ENCODE assay signal across 15 cellular contexts in genomic region chr5:11733840-11734192, GRCh38.
DNase-seq lines count a peak whose midpoint lies in the region; ATAC-seq, FAIRE-seq and TF ChIP-seq lines count a peak whose summit lies in the region.
"Had no signal": no experiment of that assay in that cellular context is flagged by ENCODE, and none has a peak within 500 bp of the region (broad histone marks: within the 10 kb centered on the region; RNA-seq: fewer than 3 reads in every experiment).

No MANE protein-coding gene starts in this region.

- no peak for FAIRE-seq in H1 (lab: Jason Lieb, UNC)
- FAIRE-seq: GM12878, GM18507, H54 had no signal

- H3K4me2 ChIP-seq in GM23338 (no peak overlapping the region), H1 (ENCODE audit: insufficient read depth in 1 of 2, low read depth in 2 of 2, low read length in 2 of 2) (no peak overlapping the region), Karpas-422 (ENCODE audit: low read depth, low read length, poor library complexity, severe bottlenecking) (no peak overlapping the region)

- H3K14ac ChIP-seq in H1 (ENCODE audit: insufficient read length): no peak overlapping the region

- H3K4me3 Mint-ChIP-seq in GM23338: no peak overlapping the region
- H3K4me3 Mint-ChIP-seq: CD14-positive monocyte; CD8-positive, alpha-beta T cell; IgD-negative memory B cell had no signal

- no peaks in the 10 kb centered on the region for H3K9me3 Mint-ChIP-seq in GM23338
- H3K9me3 Mint-ChIP-seq: CD8-positive, alpha-beta T cell had no signal

- H3K9me3 ChIP-seq in H1 (ENCODE audit: insufficient read depth in 2 of 2, low read depth in 1 of 2, low read length in 1 of 2): no peaks in the 10 kb centered on the region; a peak in 1 of 4 replicates
- H3K9me3 ChIP-seq in right lobe of liver: no peaks in the 10 kb centered on the region
- H3K9me3 ChIP-seq in Karpas-422 (ENCODE audit: low read length): peaks cover 6% of the 10 kb centered on the region

- 97% methylated on average over 4 of the region's 4 CpGs; no CpG with 5 or more reads in 1 of the 2 experiments for WGBS in H1 (ENCODE audit: extremely low coverage in 1 of 2, insufficient coverage in 1 of 2, insufficient read length in 1 of 2, insufficient replicate concordance in 2 of 2, low coverage in 1 of 2, low lambda C conversion rate in 2 of 2, missing lambda C conversion rate in 1 of 2), 2 experiments
- WGBS in right lobe of liver (ENCODE audit: insufficient coverage, low coverage, low lambda C conversion rate, missing lambda C conversion rate): 42% methylated on average over 4 of the region's 4 CpGs

- H2AFZ ChIP-seq in GM23338: no peak overlapping the region
- H2AFZ ChIP-seq in H1 (ENCODE audit: low read length): no peak overlapping the region
- H2AFZ ChIP-seq in Karpas-422 (ENCODE audit: low read length): no peak overlapping the region

- H3K79me2 ChIP-seq in GM23338 (replicated peaks; ENCODE audit: insufficient read depth) (no peaks in the 10 kb centered on the region), H1 (ENCODE audit: control insufficient read depth in 1 of 2, insufficient read depth in 2 of 2, low read length in 2 of 2) (no peaks in the 10 kb centered on the region), Karpas-422 (ENCODE audit: low read length) (no peaks in the 10 kb centered on the region)

- TF ChIP-seq CTCF in GM23338 (conservative IDR thresholded peaks at IDR 0.05; ENCODE audit: low read depth in 2 of 2) (no peak), H1 (IDR thresholded peaks at IDR 0.05; ENCODE audit: control extremely low read depth in 1 of 3, insufficient read depth in 1 of 3, low read depth in 1 of 3, low read length in 3 of 3) (no peak), right lobe of liver (IDR thresholded peaks at IDR 0.05) (no peak)

- H2BK12ac ChIP-seq in H1 (ENCODE audit: low read depth, low read length): no peak overlapping the region

- H3K27ac ChIP-seq in GM23338 (ENCODE audit: low read depth) (no peak overlapping the region), H1 (ENCODE audit: low read depth, low read length) (no peak overlapping the region), right lobe of liver (peak overlapping the region in 1 of 3 donors; percentile 75), Karpas-422 (ENCODE audit: low read length) (no peak overlapping the region)

- H4K91ac ChIP-seq in H1 (replicated peaks; ENCODE audit: insufficient read length, low read length): no peak overlapping the region

- no peaks in the 10 kb centered on the region for H3K79me1 ChIP-seq in H1 (ENCODE audit: low read depth, low read length)

- 0 out of 2 replicates have a peak overlapping the region, but pooled peaks have one; percentile 38 for H3K27ac Mint-ChIP-seq in GM23338
- H3K27ac Mint-ChIP-seq: CD14-positive monocyte; CD8-positive, alpha-beta T cell; IgD-negative memory B cell had no signal

- H3K36me3 Mint-ChIP-seq in GM23338 (ENCODE audit: low read depth): no peaks in the 10 kb centered on the region
- H3K36me3 Mint-ChIP-seq: CD14-positive monocyte; CD8-positive, alpha-beta T cell; IgD-negative memory B cell had no signal

- no peak overlapping the region for H2AK5ac ChIP-seq in H1 (ENCODE audit: low read depth, low read length)

- H4K20me1 ChIP-seq in GM23338 (replicated peaks; ENCODE audit: insufficient read depth) (no peaks in the 10 kb centered on the region), H1 (replicated peaks in 1 of 2; ENCODE audit: control insufficient read depth in 1 of 2, insufficient read depth in 2 of 2, low read length in 2 of 2) (no peaks in the 10 kb centered on the region), Karpas-422 (ENCODE audit: insufficient read depth, low read depth, low read length) (no peaks in the 10 kb centered on the region)

- H3K9ac ChIP-seq in H1 (replicated peaks in 1 of 4; ENCODE audit: extremely low read depth in 1 of 4, low read depth in 3 of 4, low read length in 3 of 4) (no peak overlapping the region), Karpas-422 (ENCODE audit: low read length) (no peak overlapping the region)

- intact Hi-C loops in right lobe of liver (cut with DNase I): no loop called here

- H3K36me3 ChIP-seq in GM23338 (ENCODE audit: insufficient read depth) (no peaks in the 10 kb centered on the region), H1 (ENCODE audit: control insufficient read depth in 2 of 4, insufficient read depth in 4 of 4, low read length in 3 of 4) (no peaks in the 10 kb centered on the region), right lobe of liver (no peaks in the 10 kb centered on the region), Karpas-422 (ENCODE audit: insufficient read depth, low read length) (no peaks in the 10 kb centered on the region)

- peaks cover 2% of the 10 kb centered on the region; the same call in 1 of the 3 replicates for H3K4me1 Mint-ChIP-seq in GM23338
- H3K4me1 Mint-ChIP-seq: CD14-positive monocyte, IgD-negative memory B cell had no signal

- H3K9me2 ChIP-seq in GM23338 (ENCODE audit: insufficient read depth): peaks cover 9% of the 10 kb centered on the region; the same call in 1 of the 2 replicates
- H3K9me2 ChIP-seq in Karpas-422 (replicated peaks; ENCODE audit: insufficient read depth, low read length): no peaks in the 10 kb centered on the region

- H3K23ac ChIP-seq in H1 (ENCODE audit: insufficient read length): no peak overlapping the region

- CTCF ChIA-PET in H1 (lab: Charles Lee; ENCODE audit: partially characterized antibody): no interaction called here

- no peak for TF ChIP-seq RAD21 in H1 (IDR thresholded peaks at IDR 0.05 in 1 of 2, conservative IDR thresholded peaks at IDR 0.05 in 1 of 2; ENCODE audit: low read depth in 2 of 2, low read length in 2 of 2)

- no peaks in the 10 kb centered on the region for H3K27me3 ChIP-seq in GM23338 (ENCODE audit: insufficient read depth)
- no peaks in the 10 kb centered on the region for H3K27me3 ChIP-seq in H1 (replicated peaks in 1 of 4; ENCODE audit: control insufficient read depth in 3 of 4, extremely low read depth in 1 of 4, insufficient read depth in 3 of 4, low read length in 3 of 4)
- H3K27me3 ChIP-seq in right lobe of liver: no peaks in the 10 kb centered on the region
- H3K27me3 ChIP-seq in Karpas-422 (ENCODE audit: low read length): no peaks in the 10 kb centered on the region

- no peak overlapping the region for H2BK20ac ChIP-seq in H1 (ENCODE audit: low read length)

- H3K56ac ChIP-seq in H1 (replicated peaks; ENCODE audit: insufficient read length, low read depth, low read length): no peak overlapping the region

- H4K5ac ChIP-seq in H1 (ENCODE audit: insufficient read length, low read depth, low read length): no peak overlapping the region

- no peaks in the 10 kb centered on the region for H3K4me1 ChIP-seq in GM23338 (ENCODE audit: insufficient read depth)
- H3K4me1 ChIP-seq in H1 (replicated peaks in 1 of 4; ENCODE audit: control insufficient read depth in 3 of 4, insufficient read depth in 4 of 4, low read length in 3 of 4): no peaks in the 10 kb centered on the region
- H3K4me1 ChIP-seq in right lobe of liver: peaks cover 0 to 23% (median 13%) of the 10 kb centered on the region in 4 donors
- H3K4me1 ChIP-seq in Karpas-422 (ENCODE audit: low read length): no peaks in the 10 kb centered on the region

- H3K4ac ChIP-seq in H1 (replicated peaks; ENCODE audit: insufficient read length, low read depth, low read length): no peak overlapping the region

- TF ChIP-seq POLR2A in H1 (IDR thresholded peaks at IDR 0.05; ENCODE audit: control extremely low read depth in 1 of 2, low read depth in 2 of 2, low read length in 2 of 2) (no peak), right lobe of liver (IDR thresholded peaks at IDR 0.05) (no peak)

- H3K18ac ChIP-seq in H1 (ENCODE audit: extremely low read depth, low read length): peak overlapping the region; percentile 60; the same call in 1 of the 2 replicates

- no peak overlapping the region for H4K8ac ChIP-seq in H1 (ENCODE audit: extremely low read depth, insufficient read depth, low read length)

- no peaks in the 10 kb centered on the region for H3K23me2 ChIP-seq in H1 (ENCODE audit: low read depth, low read length)

- DNase-seq in GM23338 (ENCODE audit: low spot score): no peak
- no peak for DNase-seq in H1 (ENCODE audit: low read depth in 1 of 2, low spot score in 2 of 2)
- no peak for DNase-seq in right lobe of liver
- no peak for DNase-seq in Karpas-422
- DNase-seq in DMS153 (lab: John Stamatoyannopoulos, UW): no peak
- DNase-seq: CD8-positive, alpha-beta T cell; COR-L47; DMS79; KG1 had no signal

- no peaks in the 10 kb centered on the region for H3K27me3 Mint-ChIP-seq in GM23338 (ENCODE audit: insufficient read depth, low read depth, poor library complexity)
- H3K27me3 Mint-ChIP-seq: IgD-negative memory B cell had no signal

- no peak overlapping the region for H2BK5ac ChIP-seq in H1 (ENCODE audit: low read depth, low read length)

- H2BK120ac ChIP-seq in H1 (replicated peaks; ENCODE audit: low read depth, low read length): no peak overlapping the region

- H3F3A ChIP-seq in GM23338 (replicated peaks; ENCODE audit: low read depth): no peaks in the 10 kb centered on the region

- H2BK15ac ChIP-seq in H1 (ENCODE audit: low read length): no peak overlapping the region

- TF ChIP-seq EP300 in H1 (IDR thresholded peaks at IDR 0.05; ENCODE audit: borderline replicate concordance in 1 of 2, low read depth in 2 of 2, low read length in 2 of 2): no peak

- POLR2A ChIA-PET in H1 (lab: Charles Lee; ENCODE audit: partially characterized antibody): no interaction called here

- no peak overlapping the region for H3K4me3 ChIP-seq in GM23338
- H3K4me3 ChIP-seq in H1 (ENCODE audit: extremely low read depth in 1 of 4, insufficient read depth in 2 of 4, low read depth in 3 of 4, low read length in 4 of 4): no peak overlapping the region
- no peak overlapping the region for H3K4me3 ChIP-seq in right lobe of liver
- no peak overlapping the region for H3K4me3 ChIP-seq in Karpas-422 (ENCODE audit: low read length)
- H3K4me3 ChIP-seq: GM12878 had no signal

- no peak for ATAC-seq in GM23338
- peak; percentile 5 to 16 (median 6) for ATAC-seq in right lobe of liver
- no peak for ATAC-seq in GM21390 (IDR thresholded peaks at IDR 0.05; ENCODE audit: unreplicated experiment)
- ATAC-seq: CD8-positive, alpha-beta T cell; GM12878 had no signal

TF ChIP-seq in H1, 55 proteins besides CTCF, POLR2A, EP300 and RAD21:
- TF ChIP-seq CBX8 (IDR thresholded peaks at IDR 0.05; ENCODE audit: borderline replicate concordance, low read depth, low read length): no peak
- TF ChIP-seq EZH2 (IDR thresholded peaks at IDR 0.05; ENCODE audit: low read depth, low read length, severe bottlenecking): no peak
- no peak for TF ChIP-seq EGR1 (IDR thresholded peaks at IDR 0.05; ENCODE audit: borderline replicate concordance, low read depth, low read length)
- no peak for TF ChIP-seq FOSL1 (IDR thresholded peaks at IDR 0.05; ENCODE audit: insufficient read depth, low read depth, low read length)
- no peak for TF ChIP-seq MAX (IDR thresholded peaks at IDR 0.05)
- no peak for TF ChIP-seq NANOG (IDR thresholded peaks at IDR 0.05; ENCODE audit: insufficient read depth, low read depth, low read length, poor library complexity, severe bottlenecking)
- no peak for TF ChIP-seq TCF12 (IDR thresholded peaks at IDR 0.05; ENCODE audit: low read depth, low read length)
- TF ChIP-seq TAF7 (optimal IDR thresholded peaks at IDR 0.05; ENCODE audit: borderline replicate concordance, low read depth, low read length): no peak

Comparison
In these comparisons a context has a peak if more than half of its experiments do, and no peak if none do; other contexts are left out.
1. ATAC-seq: peak in right lobe of liver (4 of 4); none in GM23338 (single experiment) and GM21390 (single experiment).